3 cellular contexts compared by ENCODE assay signal in the genomic region with DNA sequence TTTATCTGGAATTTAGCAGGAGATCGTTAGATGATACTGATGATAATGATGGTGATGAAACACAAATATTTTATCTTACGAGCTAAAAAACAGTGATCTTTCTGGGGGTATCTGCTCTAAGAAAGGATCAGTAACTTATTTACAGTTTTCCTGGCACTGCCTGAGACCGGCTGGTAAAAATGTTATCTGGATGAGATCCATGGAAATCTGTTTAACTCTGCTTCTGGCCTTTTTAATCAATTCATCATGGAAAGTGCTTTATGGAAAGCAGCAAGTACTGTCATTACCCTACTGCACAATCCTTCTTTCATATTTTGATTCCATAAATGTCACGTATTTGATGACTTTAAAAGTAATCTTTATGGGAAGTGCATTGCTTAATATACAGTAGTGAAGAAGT.
"Had no signal": no experiment of that assay in that cellular context is flagged by ENCODE, and none has a peak within 500 bp of the region (broad histone marks: within the 10 kb centered on the region; RNA-seq: fewer than 3 reads in every experiment).

No MANE protein-coding gene starts in this region.

- DNase-seq: GDM1, GF-D8 had no signal

- H3K4me3 ChIP-seq: GM12878 had no signal

- ATAC-seq: GM12878 had no signal
